ENCODE assay signal across 8 cellular contexts in genomic region chr2:190534310-190535118, GRCh38. TPM values are rescaled to one million over a fixed set of nuclear protein-coding genes. Genes with fewer than 3 reads are reported as not detected.
DNase-seq lines count a peak whose midpoint lies in the region; ATAC-seq and TF ChIP-seq lines count a peak whose summit lies in the region.

A gene with protein sequence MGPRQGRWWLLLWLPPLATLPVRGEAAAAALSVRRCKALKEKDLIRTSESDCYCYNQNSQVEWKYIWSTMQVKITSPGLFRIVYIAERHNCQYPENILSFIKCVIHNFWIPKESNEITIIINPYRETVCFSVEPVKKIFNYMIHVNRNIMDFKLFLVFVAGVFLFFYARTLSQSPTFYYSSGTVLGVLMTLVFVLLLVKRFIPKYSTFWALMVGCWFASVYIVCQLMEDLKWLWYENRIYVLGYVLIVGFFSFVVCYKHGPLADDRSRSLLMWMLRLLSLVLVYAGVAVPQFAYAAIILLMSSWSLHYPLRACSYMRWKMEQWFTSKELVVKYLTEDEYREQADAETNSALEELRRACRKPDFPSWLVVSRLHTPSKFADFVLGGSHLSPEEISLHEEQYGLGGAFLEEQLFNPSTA (minus strand): TSS chr2:190534722. CDS start chr2:190534655, 67 bp downstream.

- TF ChIP-seq POLR2A in gastroesophageal sphincter (IDR thresholded peaks at IDR 0.05) = peak; percentile 77 to 78
- TF ChIP-seq POLR2A in testis (IDR thresholded peaks at IDR 0.05) = no peak

- WGBS in gastroesophageal sphincter (ENCODE audit: low coverage in 1 of 2), 2 donors = 0% methylated on average over 3 to 4 of the region's 92 CpGs
- WGBS in testis, 2 donors = 0 to 1% methylated on average over 36 to 92 of the region's 92 CpGs

- intact Hi-C loops in testis (cut with DNase I; ENCODE audit: low total_unique reads) = no loop called here

- peak; percentile 71 for ATAC-seq in GM21717 (IDR thresholded peaks at IDR 0.05; ENCODE audit: unreplicated experiment)
- peak; percentile 85 for ATAC-seq in gastroesophageal sphincter

- peaks cover 20% of the 10 kb centered on the region for H3F3A ChIP-seq in DOHH2 (ENCODE audit: control insufficient read depth, insufficient read depth)

- H3K4me3 ChIP-seq in DOHH2 (ENCODE audit: low read length) (peak within 1 kb of the TSS; percentile 82), SJSA1 (peak within 1 kb of the TSS; percentile 83), gastroesophageal sphincter (peak within 1 kb of the TSS; percentile 73 to 80), neutrophil (ENCODE audit: low read depth in 1 of 2, low read length in 1 of 2) (peak within 1 kb of the TSS; percentile 72 to 92), testis (peak within 1 kb of the TSS; percentile 82 to 87)
- peak within 1 kb of the TSS; percentile 64 for H3K4me3 ChIP-seq in Jurkat, Clone E6-1 (ENCODE audit: low read length)

- peaks cover 26% of the 10 kb centered on the region for H3K9me3 ChIP-seq in DOHH2 (ENCODE audit: control insufficient read depth, insufficient read depth, low read length)
- 0 out of 2 replicates have a peak, but pooled peaks cover 4% of the 10 kb centered on the region for H3K9me3 ChIP-seq in SJSA1 (replicated peaks)
- H3K9me3 ChIP-seq in gastroesophageal sphincter = peaks cover 0 to 24% (median 0%) of the 10 kb centered on the region in 3 donors
- no peaks in the 10 kb centered on the region for H3K9me3 ChIP-seq in neutrophil
- H3K9me3 ChIP-seq in testis = no peaks in the 10 kb centered on the region

- peak within 1 kb of the TSS; percentile 89 for H3K4me2 ChIP-seq in DOHH2 (ENCODE audit: low read length)

- H3K36me3 ChIP-seq in DOHH2 (ENCODE audit: control insufficient read depth, low read length) (peaks cover 33% of the 10 kb centered on the region), SJSA1 (no peaks in the 10 kb centered on the region), gastroesophageal sphincter (no peaks in the 10 kb centered on the region), neutrophil (no peaks in the 10 kb centered on the region), testis (ENCODE audit: low read depth, missing control alignments) (no peaks in the 10 kb centered on the region)

- no peak for TF ChIP-seq CTCF in DOHH2 (IDR thresholded peaks at IDR 0.05; ENCODE audit: low read depth, low read length, poor library complexity, severe bottlenecking)
- peak in 1 of 4 experiments; percentile 43 for TF ChIP-seq CTCF in gastroesophageal sphincter (IDR thresholded peaks at IDR 0.05)
- peak; percentile 15 for TF ChIP-seq CTCF in neutrophil (IDR thresholded peaks at IDR 0.05)
- TF ChIP-seq CTCF in testis (IDR thresholded peaks at IDR 0.05) = no peak

- no peaks in the 10 kb centered on the region for H4K20me1 ChIP-seq in DOHH2 (ENCODE audit: control insufficient read depth, insufficient read depth, low read depth, low read length)

- H3K4me1 ChIP-seq in DOHH2 (ENCODE audit: control insufficient read depth, low read length) = peaks cover 58% of the 10 kb centered on the region
- H3K4me1 ChIP-seq in SJSA1 (replicated peaks) = peaks cover 17% of the 10 kb centered on the region
- H3K4me1 ChIP-seq in gastroesophageal sphincter = peaks cover 0 to 37% (median 3%) of the 10 kb centered on the region in 3 donors
- peaks cover 5 to 24% of the 10 kb centered on the region in 2 experiments for H3K4me1 ChIP-seq in neutrophil (ENCODE audit: control insufficient read depth in 1 of 2, insufficient read depth in 1 of 2, low read depth in 1 of 2, low read length in 1 of 2)
- H3K4me1 ChIP-seq in testis = peaks cover 5% of the 10 kb centered on the region

- DNase-seq in Jurkat, Clone E6-1 (ENCODE audit: low read depth, low spot score) = peak; percentile 82
- peak; percentile 85 to 95 for DNase-seq in SJSA1 (ENCODE audit: low read depth in 1 of 2, low spot score in 2 of 2)
- peak; percentile 80 for DNase-seq in activated gamma-delta T cell treated with anti-CD3 and anti-CD28 coated beads, Interleukin-2, amount 50 U/mL, for 16 hours (ENCODE audit: low read depth)
- peak; percentile 87 for DNase-seq in testis

- no peaks in the 10 kb centered on the region for H3K9me2 ChIP-seq in DOHH2 (replicated peaks; ENCODE audit: control insufficient read depth, low read length)

- TF ChIP-seq EP300 in gastroesophageal sphincter (IDR thresholded peaks at IDR 0.05) = no peak

- H3K79me2 ChIP-seq in DOHH2 (ENCODE audit: control insufficient read depth, low read length) = peaks cover 66% of the 10 kb centered on the region

- H3K27ac ChIP-seq in DOHH2 (ENCODE audit: low read depth, low read length) = peak within 1 kb of the TSS; percentile 85
- H3K27ac ChIP-seq in SJSA1 = peak within 1 kb of the TSS; percentile 96
- H3K27ac ChIP-seq in gastroesophageal sphincter = peak within 1 kb of the TSS; percentile 87 to 95 (median 94)
- peak within 1 kb of the TSS; percentile 78 for H3K27ac ChIP-seq in neutrophil
- H3K27ac ChIP-seq in testis = peak within 1 kb of the TSS; percentile 97 to 99

- no peaks in the 10 kb centered on the region for H3K27me3 ChIP-seq in DOHH2 (ENCODE audit: control insufficient read depth, low read length)
- no peaks in the 10 kb centered on the region for H3K27me3 ChIP-seq in SJSA1 (replicated peaks)
- H3K27me3 ChIP-seq in gastroesophageal sphincter = no peaks in the 10 kb centered on the region
- H3K27me3 ChIP-seq in neutrophil = no peaks in the 10 kb centered on the region
- no peaks in the 10 kb centered on the region for H3K27me3 ChIP-seq in testis

RNA-seq across cellular contexts. Expression of the gene that starts here (rescaled TPM):
- 20.5 TPM for polyA plus RNA-seq in Jurkat, Clone E6-1 (2012; ENCODE audit: insufficient read depth, insufficient read length)
- 16.7 and 16.9 TPM in 2 replicates for total RNA-seq in SJSA1 (2014; rRNA removed; shearing (Covaris generic))
- total RNA-seq in gastroesophageal sphincter = 1 to 10 TPM in 3 of 4 donors, under 1 TPM in 1; 0.94 to 5.3 (median 3.5) TPM
- total RNA-seq in testis = 10 to 100 TPM in 1 of 2 donors, 1 to 10 TPM in 1; 8.1 to 16.8 TPM
- polyA plus RNA-seq in testis (ENCODE audit: insufficient read depth, low read depth, low replicate concordance) = 32.0 TPM

Comparison
In these comparisons a context has a peak if more than half of its experiments do, and no peak if none do; other contexts are left out.
1. Peak in every context shown above with its lines: DNase-seq, ATAC-seq, H3K4me3 ChIP-seq and H3K27ac ChIP-seq.